1 cellular context compared by ENCODE assay signal in genomic region chr13:106919093-106919492, GRCh38.
TF ChIP-seq lines count a peak whose summit lies in the region.

No MANE protein-coding gene starts in this region.

TF ChIP-seq in SK-N-SH, 30 proteins besides CTCF, POLR2A, EP300 and RAD21 (continued from another document):
- TF ChIP-seq SIN3A (IDR thresholded peaks at IDR 0.05; ENCODE audit: borderline replicate concordance, low read depth, low read length), result no peak
- no peak for TF ChIP-seq RXRA (IDR thresholded peaks at IDR 0.05; ENCODE audit: borderline replicate concordance, low read depth)
- TF ChIP-seq YY1 (IDR thresholded peaks at IDR 0.05; ENCODE audit: low read depth), result no peak
- no peak for TF ChIP-seq TAF1 (IDR thresholded peaks at IDR 0.05; ENCODE audit: borderline replicate concordance, low read depth, low read length)
